ENCODE assay signal across 32 cellular contexts in the genomic region with DNA sequence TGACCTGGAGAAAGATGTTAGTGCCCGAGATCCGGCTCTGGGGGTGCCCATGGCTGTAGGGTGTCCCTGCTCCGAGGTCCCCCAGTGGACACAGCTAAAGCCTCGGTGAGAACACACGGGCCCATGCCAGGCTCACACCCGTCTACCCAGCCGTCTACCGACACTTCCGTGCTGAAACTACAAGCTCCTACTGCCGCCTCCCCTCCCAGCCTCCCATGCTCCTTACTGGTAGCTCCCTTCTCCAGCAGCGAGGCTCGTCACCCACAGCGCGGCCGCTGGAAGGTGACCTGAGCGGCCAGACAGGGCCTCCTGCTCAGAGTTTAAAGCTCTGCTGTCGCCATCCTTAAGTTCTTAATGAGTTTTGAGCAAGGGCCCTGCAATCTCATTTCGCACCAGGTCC.
"Had no signal": no experiment of that assay in that cellular context is flagged by ENCODE, and none has a peak within 500 bp of the region (broad histone marks: within the 10 kb centered on the region; RNA-seq: fewer than 3 reads in every experiment).

No MANE protein-coding gene starts in this region.

- H3K36me3 Mint-ChIP-seq: memory B cell, mesothelial cell of epicardium, naive B cell had no signal

- H3K4me1 ChIP-seq: foreskin keratinocyte, pancreas, upper lobe of right lung, uterus had no signal

- H3K36me3 ChIP-seq: esophagus muscularis mucosa, gastroesophageal sphincter, heart left ventricle, left ventricle myocardium inferior, lower lobe of right lung, pancreas, right lobe of liver, suprapubic skin, transverse colon, upper lobe of right lung, uterus had no signal

- H3K4me1 Mint-ChIP-seq: mesothelial cell of epicardium had no signal

- H3K27me3 ChIP-seq: pancreas, right lobe of liver, upper lobe of right lung, uterus had no signal

- H3K27ac Mint-ChIP-seq: memory B cell; mesothelial cell of epicardium; nephron progenitor cell; progenitor cell of endocrine pancreas; stimulated activated naive CD8-positive, alpha-beta T cell treated with anti-CD3 and anti-CD28 coated beads, Interleukin-15, amount 100 ng/mL, for 72 hours had no signal

- ATAC-seq: foreskin keratinocyte; gastroesophageal sphincter; heart left ventricle; left colon; lower lobe of right lung; mucosa of descending colon; pancreas; right lobe of liver; stimulated activated naive CD8-positive, alpha-beta T cell treated with anti-CD3 and anti-CD28 coated beads, Interleukin-15, amount 100 ng/mL, for 72 hours; upper lobe of right lung had no signal

- H3K9me3 Mint-ChIP-seq: memory B cell; mesothelial cell of epicardium; stimulated activated naive CD8-positive, alpha-beta T cell treated with anti-CD3 and anti-CD28 coated beads, Interleukin-15, amount 100 ng/mL, for 72 hours had no signal

- H3K9me3 ChIP-seq: esophagus muscularis mucosa, gastroesophageal sphincter, heart left ventricle, left ventricle myocardium inferior, lower lobe of right lung, mucosa of descending colon, pancreas, right lobe of liver, suprapubic skin, transverse colon, upper lobe of right lung, uterus had no signal

- DNase-seq: dermis blood vessel endothelial cell; effector memory CD4-positive, alpha-beta T cell; foreskin keratinocyte; hippocampal formation; kidney glomerular epithelial cell; left colon; left ventricle myocardium inferior; lower lobe of right lung; naive B cell; nephron progenitor cell; occipital lobe; pancreas; small intestine; stimulated activated CD4-positive, alpha-beta T cell treated with anti-CD3 and anti-CD28 coated beads, Interleukin-12 subunit alpha, Interleukin-12 subunit beta, amount 100 ng/mL, for 4 hours; stimulated activated CD4-positive, alpha-beta T cell treated with anti-CD3 and anti-CD28 coated beads, Interleukin-1b, Interleukin-23, amount 100 ng/mL, for 48 hours; stimulated activated CD4-positive, alpha-beta T cell treated with anti-CD3 and anti-CD28 coated beads, Interleukin-4, amount 100 ng/mL, for 1 hour; stimulated activated CD8-positive, alpha-beta memory T cell treated with anti-CD3 and anti-CD28 coated beads, Interleukin-4, amount 100 ng/mL, for 48 hours; stimulated activated naive CD4-positive, alpha-beta T cell; stimulated activated naive CD8-positive, alpha-beta T cell treated with anti-CD3 and anti-CD28 coated beads, Interleukin-15, amount 100 ng/mL, for 72 hours; transverse colon; upper lobe of right lung; uterus had no signal

- H3K27ac ChIP-seq: coronary artery, esophagus muscularis mucosa, foreskin keratinocyte, gastroesophageal sphincter, heart left ventricle, left ventricle myocardium inferior, lower lobe of right lung, pancreas, right lobe of liver, suprapubic skin, transverse colon, upper lobe of right lung, uterus had no signal

- H3K27me3 Mint-ChIP-seq: memory B cell had no signal

- H3K4me3 ChIP-seq: coronary artery, esophagus muscularis mucosa, gastroesophageal sphincter, heart left ventricle, left ventricle myocardium inferior, lower lobe of right lung, mucosa of descending colon, pancreas, right lobe of liver, suprapubic skin, transverse colon, upper lobe of right lung, uterus had no signal

- H3K4me3 Mint-ChIP-seq: memory B cell; mesothelial cell of epicardium; naive B cell; nephron progenitor cell; stimulated activated naive CD8-positive, alpha-beta T cell treated with anti-CD3 and anti-CD28 coated beads, Interleukin-15, amount 100 ng/mL, for 72 hours had no signal
